8 cellular contexts compared by ENCODE assay signal in the genomic region with DNA sequence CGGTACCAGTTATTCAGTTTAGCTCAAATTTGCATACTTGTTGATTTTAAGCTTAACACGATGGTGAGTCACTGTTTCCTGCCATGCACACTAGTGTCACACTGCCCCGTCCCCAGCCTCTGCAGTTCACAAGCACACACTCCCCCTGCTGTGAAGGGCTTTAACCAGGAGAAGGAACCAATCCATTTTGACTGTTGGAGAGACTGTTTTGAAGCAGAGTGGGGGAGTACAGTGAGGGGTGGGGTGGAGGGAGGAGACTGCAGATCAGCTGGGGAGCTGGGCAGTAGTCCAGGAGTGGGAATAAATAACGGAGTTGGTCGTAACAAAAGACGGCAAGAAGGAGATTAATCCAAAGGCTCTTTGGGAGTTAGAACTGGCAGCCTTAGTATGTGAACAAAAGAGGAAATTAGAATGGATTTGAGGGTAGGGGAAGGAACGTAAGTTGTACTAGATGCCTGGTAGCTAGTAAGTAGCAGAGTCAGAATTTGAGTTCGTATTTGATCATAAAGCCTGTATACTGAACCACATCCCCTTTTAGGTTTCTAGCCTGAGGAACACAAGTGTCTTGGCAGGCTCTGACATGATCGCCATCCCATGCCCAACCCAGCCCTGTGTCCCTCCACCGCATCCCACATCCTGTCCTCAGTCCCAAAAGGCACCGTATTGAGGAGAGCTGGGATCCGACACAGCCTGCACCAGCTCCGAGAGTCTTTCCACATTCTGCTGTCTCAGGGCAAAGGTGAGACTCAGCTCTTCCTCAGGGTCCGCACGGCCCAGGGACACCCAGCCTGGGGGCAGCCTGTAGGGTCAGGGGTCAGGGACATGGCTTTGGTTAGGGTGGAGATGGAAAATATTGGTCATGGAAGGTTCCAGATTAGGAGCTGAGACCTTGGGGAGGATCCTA. TPM values are rescaled to one million over a fixed set of nuclear protein-coding genes. Genes with fewer than 3 reads are reported as not detected.
DNase-seq lines count a peak whose midpoint lies in the region; ATAC-seq and TF ChIP-seq lines count a peak whose summit lies in the region.

No MANE protein-coding gene starts in this region.

- intact Hi-C loops in lower lobe of right lung (cut with DNase I), result no loop called here

- ATAC-seq in lower lobe of right lung (peak; percentile 36 to 49), HG02588 (IDR thresholded peaks at IDR 0.05; ENCODE audit: unreplicated experiment) (no peak)

- peak overlapping the region; percentile 92 for H3K27ac ChIP-seq in lower lobe of right lung

- no peak for TF ChIP-seq CTCF in lower lobe of right lung (IDR thresholded peaks at IDR 0.05)

- DNase-seq in GF-D8 (lab: John Stamatoyannopoulos, UW) (peak; percentile 26), dermis blood vessel endothelial cell (peak; percentile 91), lower lobe of right lung (peak; percentile 52), NCI-H128 (lab: John Stamatoyannopoulos, UW; ENCODE audit: unreplicated experiment) (no peak)
- no peak for DNase-seq in Jurkat, Clone E6-1 (ENCODE audit: low read depth, low spot score)
- DNase-seq in activated CD4-positive, CD25-positive, alpha-beta regulatory T cell treated with anti-CD3 and anti-CD28 coated beads, Interleukin-2, amount 50 U/mL, for 72 hours, result peak; percentile 61
- DNase-seq in stimulated activated CD8-positive, alpha-beta memory T cell treated with anti-CD3 and anti-CD28 coated beads, Interleukin-4, amount 100 ng/mL, for 24 hours (ENCODE audit: low read depth), result peak; percentile 43

- peaks cover 35% of the 10 kb centered on the region for H3K36me3 ChIP-seq in lower lobe of right lung

- H3K9me3 ChIP-seq in lower lobe of right lung, result no peaks in the 10 kb centered on the region

- no peaks in the 10 kb centered on the region for H3K27me3 ChIP-seq in lower lobe of right lung (ENCODE audit: low read depth)

- H3K4me1 ChIP-seq in lower lobe of right lung, result peaks cover 24% of the 10 kb centered on the region

- peak overlapping the region; percentile 98 for H3K4me3 ChIP-seq in Jurkat, Clone E6-1 (ENCODE audit: low read length)
- peak overlapping the region; percentile 87 for H3K4me3 ChIP-seq in lower lobe of right lung

RNA-seq across cellular contexts. Expression of a gene that starts 0.9 kb away (rescaled TPM):
- 40.3 TPM for polyA plus RNA-seq in Jurkat, Clone E6-1 (2012; ENCODE audit: insufficient read depth, insufficient read length)
- total RNA-seq in dermis blood vessel endothelial cell (137 and 197 TPM in 2 replicates), lower lobe of right lung (231 TPM)

RNA-seq across cellular contexts. Expression of a gene that starts 6.4 kb away (rescaled TPM):
- 440 TPM for polyA plus RNA-seq in Jurkat, Clone E6-1 (2012; ENCODE audit: insufficient read depth, insufficient read length)
- 27.5 and 34.2 TPM in 2 replicates for total RNA-seq in dermis blood vessel endothelial cell
- total RNA-seq in lower lobe of right lung, result 112 TPM

RNA-seq across cellular contexts. Expression of a gene that starts 14.8 kb away (rescaled TPM):
- polyA plus RNA-seq in Jurkat, Clone E6-1 (2012; ENCODE audit: insufficient read depth, insufficient read length), result 72.3 TPM
- total RNA-seq in dermis blood vessel endothelial cell, result 163 and 202 TPM in 2 replicates
- 135 TPM for total RNA-seq in lower lobe of right lung

RNA-seq across cellular contexts. Expression of a gene that starts 15.0 kb away (rescaled TPM):
- polyA plus RNA-seq in Jurkat, Clone E6-1 (2012; ENCODE audit: insufficient read depth, insufficient read length), result 24.9 TPM
- total RNA-seq in dermis blood vessel endothelial cell (15.1 and 16.0 TPM in 2 replicates), lower lobe of right lung (16.5 TPM)

RNA-seq across cellular contexts. Expression of a gene that starts 37.2 kb away (rescaled TPM):
- polyA plus RNA-seq in Jurkat, Clone E6-1 (2012; ENCODE audit: insufficient read depth, insufficient read length), result 4.9 TPM
- total RNA-seq in dermis blood vessel endothelial cell (61.8 and 81.7 TPM in 2 replicates), lower lobe of right lung (23.2 TPM)

Comparison
In these comparisons a context has a peak if more than half of its experiments do, and no peak if none do; other contexts are left out.
1. DNase-seq: peak in GF-D8 (single experiment), activated CD4-positive, CD25-positive, alpha-beta regulatory T cell treated with anti-CD3 and anti-CD28 coated beads, Interleukin-2, amount 50 U/mL, for 72 hours (single experiment), dermis blood vessel endothelial cell (single experiment), lower lobe of right lung (single experiment) and stimulated activated CD8-positive, alpha-beta memory T cell treated with anti-CD3 and anti-CD28 coated beads, Interleukin-4, amount 100 ng/mL, for 24 hours (single experiment); none in Jurkat, Clone E6-1 (single experiment) and NCI-H128 (single experiment).